In genomic region chr3:13462125-13462629, GRCh38 we compare ENCODE assay signal across 2 cellular contexts.
TF ChIP-seq lines count a peak whose summit lies in the region.

No MANE protein-coding gene starts in this region.

TF ChIP-seq in GM23338, 12 proteins besides CTCF, POLR2A, EP300 and RAD21:
- TF ChIP-seq CREB1 (CRISPR knock-in tag; IDR thresholded peaks at IDR 0.05; ENCODE audit: low read depth) (no peak), POLR2AphosphoS5 (IDR thresholded peaks at IDR 0.05; ENCODE audit: low read depth) (no peak), ZNF331 (CRISPR knock-in tag; IDR thresholded peaks at IDR 0.05; ENCODE audit: low read depth) (no peak), ETS1 (IDR thresholded peaks at IDR 0.05) (no peak), JUNB (IDR thresholded peaks at IDR 0.05; ENCODE audit: unreplicated experiment) (no peak), EZH2phosphoT487 (IDR thresholded peaks at IDR 0.05; ENCODE audit: unreplicated experiment) (no peak), EZH2 (IDR thresholded peaks at IDR 0.05; ENCODE audit: low read depth, unreplicated experiment) (no peak)
TF ChIP-seq in GM23338: peak in this region for 0.

TF ChIP-seq in HCT116, 20 proteins besides CTCF, POLR2A, EP300 and RAD21:
- TF ChIP-seq FOSL1 (IDR thresholded peaks at IDR 0.05; ENCODE audit: low read depth) (no peak), ELF1 (IDR thresholded peaks at IDR 0.05; ENCODE audit: borderline replicate concordance, low read depth) (no peak), EGR1 (IDR thresholded peaks at IDR 0.05; ENCODE audit: low read depth) (no peak), SRF (IDR thresholded peaks at IDR 0.05; ENCODE audit: low read depth) (no peak), SP1 (IDR thresholded peaks at IDR 0.05; ENCODE audit: low read depth) (no peak), ZFX (IDR thresholded peaks at IDR 0.05) (no peak), POLR2AphosphoS5 (IDR thresholded peaks at IDR 0.05; ENCODE audit: low read depth, low read length) (no peak), EZH2 (IDR thresholded peaks at IDR 0.05) (no peak), CBX3 (IDR thresholded peaks at IDR 0.05; ENCODE audit: low read depth) (no peak), CEBPB (IDR thresholded peaks at IDR 0.05; ENCODE audit: low read depth) (no peak), EZH2phosphoT487 (IDR thresholded peaks at IDR 0.05; ENCODE audit: borderline replicate concordance) (no peak)
